In the genomic region with DNA sequence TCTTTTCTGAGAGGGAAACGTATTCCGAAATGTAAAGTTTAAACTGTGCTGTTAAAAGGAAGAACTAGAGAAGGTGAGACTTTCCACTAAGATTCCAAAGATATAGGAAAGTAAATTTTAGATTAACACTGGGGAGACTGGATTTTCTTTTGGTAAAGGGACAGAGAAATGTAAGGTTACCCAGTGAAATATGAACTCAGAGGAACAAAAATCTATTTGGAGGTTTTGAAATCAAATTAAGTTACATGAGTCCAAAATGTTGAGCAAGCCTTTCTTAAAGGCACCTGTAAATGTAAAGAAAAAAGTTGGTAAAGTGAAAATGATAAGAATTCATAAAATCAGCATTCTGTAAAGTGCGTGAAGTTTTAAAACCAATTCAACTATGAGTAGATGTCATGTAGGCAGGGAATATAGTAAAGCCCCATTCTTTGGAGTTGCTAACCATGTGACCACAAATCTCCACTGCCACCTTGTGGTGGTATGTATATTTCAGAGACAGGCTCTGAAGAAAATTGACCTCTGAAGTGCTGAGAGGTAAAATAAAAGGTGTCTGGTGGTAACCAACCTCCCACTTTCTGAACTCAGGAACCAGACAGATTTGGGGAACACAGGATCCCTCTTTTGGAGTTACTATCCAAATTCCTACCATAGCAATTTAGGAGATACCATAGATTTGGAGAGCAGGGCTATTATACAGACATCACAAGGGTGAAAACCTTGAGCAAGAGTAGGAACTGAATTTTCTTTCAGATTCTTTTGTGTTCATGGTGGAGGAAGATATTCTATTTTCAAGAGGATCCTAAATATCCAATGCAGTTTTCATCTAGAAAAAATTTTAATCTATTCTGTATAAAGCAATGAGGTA, we compare ENCODE assay signal across 8 cellular contexts.
A peak's percentile ranks its signal among the peaks of the same experiment; 100 is the strongest.
DNase-seq lines count a peak whose midpoint lies in the region; ATAC-seq, FAIRE-seq and TF ChIP-seq lines count a peak whose summit lies in the region.

No MANE protein-coding gene starts in this region.

- H3K4me3 ChIP-seq in Panc1 (ENCODE audit: low read depth in 2 of 2, low read length in 2 of 2) (no peak overlapping the region), endothelial cell of umbilical vein (replicated peaks in 1 of 3; ENCODE audit: insufficient read depth in 1 of 3, low read depth in 1 of 3, low read length in 3 of 3) (no peak overlapping the region)

- H3K27me3 ChIP-seq in Panc1 (ENCODE audit: control insufficient read depth, insufficient read depth, low read length) (no peaks in the 10 kb centered on the region), endothelial cell of umbilical vein (ENCODE audit: control insufficient read depth in 2 of 2, insufficient read depth in 2 of 2, low read length in 2 of 2) (no peaks in the 10 kb centered on the region)

- TF ChIP-seq CTCF in Panc1 (IDR thresholded peaks at IDR 0.05) (peak; percentile 68), endothelial cell of umbilical vein (IDR thresholded peaks at IDR 0.05; ENCODE audit: extremely low read depth in 1 of 2, insufficient read depth in 1 of 2, low read depth in 1 of 2, low read length in 2 of 2) (peak; percentile 44 to 47)

- H3K36me3 ChIP-seq in Panc1 (ENCODE audit: control insufficient read depth, insufficient read depth, low read length) (no peaks in the 10 kb centered on the region), endothelial cell of umbilical vein (ENCODE audit: control insufficient read depth in 2 of 2, extremely low read depth in 1 of 2, insufficient read depth in 2 of 2, low read length in 2 of 2) (no peaks in the 10 kb centered on the region)

- dilution Hi-C loops in endothelial cell of umbilical vein (cut with MboI; ENCODE audit: extremely low pct_ligation_motif_present, low sequenced_read_pairs) = no loop called here

- no peak for TF ChIP-seq POLR2A in endothelial cell of umbilical vein (IDR thresholded peaks at IDR 0.05; ENCODE audit: low read depth, low read length)

- H3K4me1 ChIP-seq in Panc1 (ENCODE audit: control insufficient read depth, insufficient read depth, low read length) (no peaks in the 10 kb centered on the region), endothelial cell of umbilical vein (ENCODE audit: control insufficient read depth, extremely low read depth, insufficient read depth, low read length) (no peaks in the 10 kb centered on the region)

- H3K9me3 ChIP-seq in Panc1 (ENCODE audit: control insufficient read depth, insufficient read depth, low read depth, low read length) (no peaks in the 10 kb centered on the region), endothelial cell of umbilical vein (replicated peaks; ENCODE audit: control insufficient read depth, insufficient read depth, low read length) (no peaks in the 10 kb centered on the region)

- H3K27ac ChIP-seq in Panc1 (ENCODE audit: low read length) = no peak overlapping the region
- no peak overlapping the region for H3K27ac ChIP-seq in endothelial cell of umbilical vein (ENCODE audit: insufficient read depth, low read depth, low read length)

- in situ Hi-C loops in Panc1 (cut with HindIII; ENCODE audit: low pct_unique_long_range_greater_than_20kb, low sequenced_read_pairs) = no loop called here

- no TSS peak for BruUV-seq in Panc1 (replicated peaks; lab: Mats Ljungman, UMichigan)
- no TSS peak for BruUV-seq in endothelial cell of umbilical vein (replicated peaks; lab: Mats Ljungman, UMichigan)

- ATAC-seq in GM21528 (IDR thresholded peaks at IDR 0.05; ENCODE audit: low FRiP score, unreplicated experiment) (peak; percentile 81), Panc1 (peak; percentile 75)

- FAIRE-seq in endothelial cell of umbilical vein (lab: Jason Lieb, UNC) = no peak

- no peaks in the 10 kb centered on the region for H4K20me1 ChIP-seq in endothelial cell of umbilical vein (replicated peaks; ENCODE audit: control insufficient read depth, extremely low read depth, insufficient read depth, low read length)

- no peaks in the 10 kb centered on the region for H3K9me1 ChIP-seq in endothelial cell of umbilical vein (replicated peaks; ENCODE audit: control insufficient read depth, extremely low read depth, insufficient read depth, low read length)

- H3K79me2 ChIP-seq in endothelial cell of umbilical vein (ENCODE audit: control insufficient read depth, insufficient read depth, low read length) = no peaks in the 10 kb centered on the region

- H2AFZ ChIP-seq in endothelial cell of umbilical vein (ENCODE audit: low read depth, low read length) = no peak overlapping the region

- POLR2A ChIA-PET in Panc1 (lab: Charles Lee) = no interaction called here
- POLR2A ChIA-PET in endothelial cell of umbilical vein (lab: Charles Lee) = no interaction called here

- H3K4me2 ChIP-seq in endothelial cell of umbilical vein (ENCODE audit: insufficient read depth, low read length) = no peak overlapping the region

- CTCF ChIA-PET in Panc1 (lab: Charles Lee) = no interaction called here
- CTCF ChIA-PET in endothelial cell of umbilical vein (lab: Charles Lee) = no interaction called here

- intact Hi-C loops in Panc1 (cut with micrococcal nuclease; ENCODE audit: unreplicated experiment) (loop anchor here (1.0 kb wide), 1 partner anchor 216 kb away; no protein-coding TSS in a partner anchor), endothelial cell of umbilical vein (cut with micrococcal nuclease) (loop anchor here (1.0 to 5.0 kb wide), 3 partner anchors 217 to 1392 kb away; no protein-coding TSS in a partner anchor)

- H3K9ac ChIP-seq in endothelial cell of umbilical vein (replicated peaks; ENCODE audit: extremely low read depth, insufficient read depth, low read length) = no peak overlapping the region

- DNase-seq in EL = peak; percentile 45
- peak; percentile 17 for DNase-seq in KG1 (lab: John Stamatoyannopoulos, UW)
- DNase-seq in Panc1 (ENCODE audit: low read depth, low spot score) = peak; percentile 35
- peak; percentile 26 for DNase-seq in endothelial cell of umbilical vein (ENCODE audit: low read depth, low spot score)
- peak; percentile 49 for DNase-seq in mucosa of gallbladder (ENCODE audit: low spot score)
- DNase-seq in GM19238 (ENCODE audit: insufficient read length, low spot score) = no peak
- no peak for DNase-seq in middle frontal gyrus (ENCODE audit: extremely low spot score, low spot score)

TF ChIP-seq in endothelial cell of umbilical vein, 7 proteins besides CTCF, POLR2A, EP300 and RAD21:
- TF ChIP-seq GATA2 (IDR thresholded peaks at IDR 0.05; ENCODE audit: insufficient read depth, insufficient read length, low read depth, low read length) (no peak), JUN (IDR thresholded peaks at IDR 0.05; ENCODE audit: borderline replicate concordance, insufficient read depth, insufficient read length, low read depth) (no peak), MYC (IDR thresholded peaks at IDR 0.05; ENCODE audit: low read depth, low read length) (no peak), POLR2AphosphoS5 (IDR thresholded peaks at IDR 0.05; ENCODE audit: insufficient read depth, low read depth, low read length) (no peak), FOS (IDR thresholded peaks at IDR 0.05; ENCODE audit: borderline replicate concordance, insufficient read depth, low read length) (no peak), EZH2 (IDR thresholded peaks at IDR 0.05; ENCODE audit: borderline replicate concordance, low read depth, low read length, severe bottlenecking) (no peak)
- TF ChIP-seq, protein P1, sequence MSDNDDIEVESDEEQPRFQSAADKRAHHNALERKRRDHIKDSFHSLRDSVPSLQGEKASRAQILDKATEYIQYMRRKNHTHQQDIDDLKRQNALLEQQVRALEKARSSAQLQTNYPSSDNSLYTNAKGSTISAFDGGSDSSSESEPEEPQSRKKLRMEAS (IDR thresholded peaks at IDR 0.05; ENCODE audit: insufficient read depth, insufficient read length) = no peak
TF ChIP-seq in endothelial cell of umbilical vein: peak in this region for 0.

Comparison
In these comparisons a context has a peak if more than half of its experiments do, and no peak if none do; other contexts are left out.
1. DNase-seq: peak in EL (single experiment), KG1 (single experiment), Panc1 (single experiment), endothelial cell of umbilical vein (single experiment) and mucosa of gallbladder (single experiment); none in GM19238 (single experiment) and middle frontal gyrus (single experiment).